In genomic region chr5:42887575-42887974, GRCh38 we compare ENCODE assay signal across 17 cellular contexts.
"Had no signal": no experiment of that assay in that cellular context is flagged by ENCODE, and none has a peak within 500 bp of the region (broad histone marks: within the 10 kb centered on the region; RNA-seq: fewer than 3 reads in every experiment).

No MANE protein-coding gene starts in this region.

- H3K36me3 ChIP-seq: brain microvascular endothelial cell, left lung, thyroid gland had no signal

- H3K9me3 Mint-ChIP-seq: central memory CD8-positive, alpha-beta T cell; nephron progenitor cell; T-helper 2 cell treated with Interferon-gamma antibody and Interleukin-4, amounts not matched to agents 5 μg/mL and 100 μg/mL, for 36 hours had no signal

- H3K27me3 ChIP-seq: left lung, thyroid gland had no signal

- H3K4me3 Mint-ChIP-seq: activated CD4-positive, alpha-beta T cell treated with anti-CD3 and anti-CD28 coated beads for 36 hours; central memory CD8-positive, alpha-beta T cell; nephron progenitor cell; T-helper 2 cell treated with Interferon-gamma antibody and Interleukin-4, amounts not matched to agents 5 μg/mL and 100 μg/mL, for 36 hours had no signal

- H3K27ac Mint-ChIP-seq: activated CD4-positive, alpha-beta T cell treated with anti-CD3 and anti-CD28 coated beads for 36 hours; nephron progenitor cell; T-helper 2 cell treated with Interferon-gamma antibody and Interleukin-4, amounts not matched to agents 5 μg/mL and 100 μg/mL, for 36 hours had no signal

- ATAC-seq: activated CD4-positive, alpha-beta T cell treated with anti-CD3 and anti-CD28 coated beads for 36 hours had no signal

- H3K4me3 ChIP-seq: left lung, thyroid gland had no signal

- H3K4me1 ChIP-seq: left lung, thyroid gland had no signal

- H3K9me3 ChIP-seq: left lung, thyroid gland had no signal

- DNase-seq: activated CD4-positive, alpha-beta T cell treated with anti-CD3 and anti-CD28 coated beads for 36 hours; activated CD4-positive, alpha-beta T cell treated with anti-CD3 and anti-CD28 coated beads, Interleukin-2, amount 50 U/mL, for 48 hours; activated naive CD4-positive, alpha-beta T cell; activated T-cell treated with anti-CD3 and anti-CD28 coated beads for 4 hours; brain microvascular endothelial cell; cortex of kidney; head of caudate nucleus; midbrain; nephron progenitor cell; nucleus accumbens; retina; stimulated activated CD4-positive, alpha-beta T cell treated with anti-CD3 and anti-CD28 coated beads, Interleukin-2, amount 100 ng/mL, for 24 hours; stimulated activated naive CD4-positive, alpha-beta T cell treated with Interleukin-2 at 50 U/mL for 16 hours; thyroid gland had no signal

- H3K4me1 Mint-ChIP-seq: activated CD4-positive, alpha-beta T cell treated with anti-CD3 and anti-CD28 coated beads for 36 hours; central memory CD8-positive, alpha-beta T cell; nephron progenitor cell had no signal

- H3K27ac ChIP-seq: brain microvascular endothelial cell, left lung, thyroid gland had no signal
